In genomic region chrX:152941328-152942111, GRCh38 we compare ENCODE assay signal across 1 cellular context.
A peak's percentile ranks its signal among the peaks of the same experiment; 100 is the strongest.
TF ChIP-seq lines count a peak whose summit lies in the region.

No MANE protein-coding gene starts in this region.

TF ChIP-seq in GM12878, 131 proteins besides CTCF, POLR2A, EP300 and RAD21 (continued from another document):
- no peak for TF ChIP-seq CUX1 (IDR thresholded peaks at IDR 0.05; ENCODE audit: insufficient replicate concordance, low read depth, low read length)
- TF ChIP-seq SIX5 (IDR thresholded peaks at IDR 0.05; ENCODE audit: low read depth, low read length, severe bottlenecking) = peak; percentile 26
- no peak for TF ChIP-seq MEF2A (IDR thresholded peaks at IDR 0.05; ENCODE audit: insufficient read depth, low read depth, low read length)
- 0 out of 2 replicates have a peak, but pooled peaks have one; percentile 38 for TF ChIP-seq POLR2AphosphoS2 (IDR thresholded peaks at IDR 0.05; ENCODE audit: low read depth, low read length)
- peak; percentile 46; the same call in 1 of the 2 replicates for TF ChIP-seq POLR2AphosphoS5 (IDR thresholded peaks at IDR 0.05; ENCODE audit: low read length)
- TF ChIP-seq SMC3 (IDR thresholded peaks at IDR 0.05; ENCODE audit: borderline replicate concordance, low read length) = peak; percentile 52
- peak; percentile 74; the same call in 1 of the 2 replicates for TF ChIP-seq SMARCA5 (IDR thresholded peaks at IDR 0.05)
- no peak for TF ChIP-seq CBX5 (IDR thresholded peaks at IDR 0.05; ENCODE audit: low read depth)
- TF ChIP-seq ZZZ3 (IDR thresholded peaks at IDR 0.05; ENCODE audit: control insufficient read depth, insufficient read length, low read depth) = no peak
- peak; percentile 66 for TF ChIP-seq IKZF1 (conservative IDR thresholded peaks at IDR 0.05)
- TF ChIP-seq RCOR1 (conservative IDR thresholded peaks at IDR 0.05; ENCODE audit: low read depth, low read length) = no peak
- 0 out of 2 replicates have a peak, but pooled peaks have one; percentile 46 for TF ChIP-seq CREB1 (IDR thresholded peaks at IDR 0.05; ENCODE audit: low read depth)
- no peak for TF ChIP-seq PBX3 (IDR thresholded peaks at IDR 0.05; ENCODE audit: insufficient replicate concordance, low read depth, low read length)
- TF ChIP-seq BHLHE40 (IDR thresholded peaks at IDR 0.05; ENCODE audit: borderline replicate concordance in 1 of 2, low read depth in 2 of 2, low read length in 1 of 2) = peak in 1 of 2 experiments; percentile 62; a peak in 2 of 4 replicates
- TF ChIP-seq CBFB (IDR thresholded peaks at IDR 0.05; ENCODE audit: low read depth) = no peak
- no peak for TF ChIP-seq EZH2 (IDR thresholded peaks at IDR 0.05; ENCODE audit: borderline replicate concordance, control insufficient read depth, low read depth, low read length)
- TF ChIP-seq CREM (IDR thresholded peaks at IDR 0.05; ENCODE audit: low read depth) = peak; percentile 35; the same call in 1 of the 2 replicates
- peak; percentile 62 for TF ChIP-seq HCFC1 (IDR thresholded peaks at IDR 0.05; ENCODE audit: low read length)
- TF ChIP-seq STAT1 (conservative IDR thresholded peaks at IDR 0.05) = 0 out of 2 replicates have a peak, but pooled peaks have one; percentile 42
- TF ChIP-seq KLF5 (IDR thresholded peaks at IDR 0.05; ENCODE audit: partially characterized antibody) = peak; percentile 49
- TF ChIP-seq CHD2 (IDR thresholded peaks at IDR 0.05; ENCODE audit: borderline replicate concordance, low read depth, low read length) = 0 out of 2 replicates have a peak, but pooled peaks have one; percentile 42
- no peak for TF ChIP-seq ATF3 (IDR thresholded peaks at IDR 0.05; ENCODE audit: borderline replicate concordance, extremely low read depth, low read depth, low read length)
- TF ChIP-seq IRF4 (IDR thresholded peaks at IDR 0.05; ENCODE audit: low read depth, low read length) = no peak
- TF ChIP-seq BRCA1 (IDR thresholded peaks at IDR 0.05; ENCODE audit: low read depth, low read length) = no peak
- peak; percentile 62; the same call in 1 of the 2 replicates for TF ChIP-seq NR2C1 (IDR thresholded peaks at IDR 0.05)
- peak; percentile 41 for TF ChIP-seq NR2F1 (conservative IDR thresholded peaks at IDR 0.05)
- TF ChIP-seq BACH1 (IDR thresholded peaks at IDR 0.05; ENCODE audit: borderline replicate concordance) = peak; percentile 0; the same call in 1 of the 2 replicates
- TF ChIP-seq NBN (IDR thresholded peaks at IDR 0.05) = 0 out of 2 replicates have a peak, but pooled peaks have one; percentile 35
- TF ChIP-seq IKZF2 (IDR thresholded peaks at IDR 0.05) = no peak
- peak; percentile 70 for TF ChIP-seq PKNOX1 (IDR thresholded peaks at IDR 0.05)
- no peak for TF ChIP-seq SPI1 (IDR thresholded peaks at IDR 0.05; ENCODE audit: borderline replicate concordance, insufficient read depth, low read depth, low read length)
- peak; percentile 35 to 85; a peak in 2 of 3 replicates for TF ChIP-seq EGR1 (IDR thresholded peaks at IDR 0.05; ENCODE audit: borderline replicate concordance in 1 of 2, low read depth in 2 of 2, low read length in 2 of 2)
- peak; percentile 83; the same call in 1 of the 2 replicates for TF ChIP-seq ZNF207 (IDR thresholded peaks at IDR 0.05; ENCODE audit: borderline replicate concordance)
- no peak; the same call in 1 of the 2 replicates for TF ChIP-seq RUNX3 (IDR thresholded peaks at IDR 0.05; ENCODE audit: low read length)
